Comparison of ENCODE assay signal across 7 cellular contexts in genomic region chr11:1852885-1853284, GRCh38. TPM values are rescaled to one million over a fixed set of nuclear protein-coding genes. Genes with fewer than 3 reads are reported as not detected.
DNase-seq lines count a peak whose midpoint lies in the region; ATAC-seq and TF ChIP-seq lines count a peak whose summit lies in the region.

Gene LSP1 (plus strand): TSS chr11:1853084. CDS start chr11:1853145, 61 bp downstream.

- peak; percentile 37 for ATAC-seq in GM19463 (IDR thresholded peaks at IDR 0.05; ENCODE audit: unreplicated experiment)
- peak; percentile 19 for ATAC-seq in HG03575 (IDR thresholded peaks at IDR 0.05; ENCODE audit: extremely low read depth, insufficient number of reproducible peaks, low FRiP score, unreplicated experiment)

- H3K9me2 ChIP-seq in hepatocyte (replicated peaks; ENCODE audit: insufficient read depth): no peaks in the 10 kb centered on the region

- H3K4me1 ChIP-seq in hepatocyte (ENCODE audit: insufficient read depth): no peaks in the 10 kb centered on the region

- no peak within 1 kb of the TSS for H2AFZ ChIP-seq in hepatocyte

- no peak for TF ChIP-seq CTCF in hepatocyte (IDR thresholded peaks at IDR 0.05; ENCODE audit: poor library complexity)

- no peaks in the 10 kb centered on the region for H3K79me2 ChIP-seq in hepatocyte

- no peaks in the 10 kb centered on the region for H4K20me1 ChIP-seq in hepatocyte (ENCODE audit: insufficient read depth, poor library complexity, severe bottlenecking)

- H3K9me3 ChIP-seq in hepatocyte (ENCODE audit: low read depth): no peaks in the 10 kb centered on the region

- no peak within 1 kb of the TSS for H3K27ac ChIP-seq in hepatocyte

- H3K36me3 ChIP-seq in hepatocyte (replicated peaks; ENCODE audit: insufficient read depth, low read depth): no peaks in the 10 kb centered on the region

- peak; percentile 91 for DNase-seq in activated CD8-positive, alpha-beta memory T cell treated with anti-CD3 and anti-CD28 coated beads for 24 hours
- DNase-seq in hepatocyte (ENCODE audit: low spot score): no peak
- peak; percentile 81 to 90 for DNase-seq in stimulated activated CD8-positive, alpha-beta memory T cell treated with anti-CD3 and anti-CD28 coated beads, Interleukin-15, amount 100 ng/mL, for 48 hours (ENCODE audit: low read depth in 2 of 2)
- DNase-seq in DMS153 treated with DMSO at 0.1 percent for 48 hours (lab: John Stamatoyannopoulos, UW; ENCODE audit: unreplicated experiment): no peak
- DNase-seq in GF-D8 (lab: John Stamatoyannopoulos, UW): no peak

- no peak within 1 kb of the TSS for H3K4me3 ChIP-seq in hepatocyte

- no peaks in the 10 kb centered on the region for H3K27me3 ChIP-seq in hepatocyte

- 89% methylated on average over 18 of the region's 18 CpGs for WGBS in hepatocyte (ENCODE audit: low lambda C conversion rate, missing lambda C conversion rate)

- no peak within 1 kb of the TSS for H3K4me2 ChIP-seq in hepatocyte

RNA-seq across cellular contexts. Expression of gene LSP1, which starts in this region (rescaled TPM):
- total RNA-seq in hepatocyte: 27.1 and 29.9 TPM in 2 replicates
- 41.4 and 47.0 TPM in 2 replicates for polyA plus RNA-seq in hepatocyte

Comparison
In these comparisons a context has a peak if more than half of its experiments do, and no peak if none do; other contexts are left out.
1. DNase-seq: peak in activated CD8-positive, alpha-beta memory T cell treated with anti-CD3 and anti-CD28 coated beads for 24 hours (single experiment) and stimulated activated CD8-positive, alpha-beta memory T cell treated with anti-CD3 and anti-CD28 coated beads, Interleukin-15, amount 100 ng/mL, for 48 hours (2 of 2); none in hepatocyte (single experiment), DMS153 treated with DMSO at 0.1 percent for 48 hours (single experiment) and GF-D8 (single experiment).